ENCODE assay signal across 11 cellular contexts in genomic region chr14:100165825-100166520, GRCh38. TPM values are rescaled to one million over a fixed set of nuclear protein-coding genes. Genes with fewer than 3 reads are reported as not detected.
DNase-seq lines count a peak whose midpoint lies in the region; ATAC-seq and TF ChIP-seq lines count a peak whose summit lies in the region.
"Had no signal": no experiment of that assay in that cellular context is flagged by ENCODE, and none has a peak within 500 bp of the region (broad histone marks: within the 10 kb centered on the region; RNA-seq: fewer than 3 reads in every experiment).

No MANE protein-coding gene starts in this region.

- no peaks in the 10 kb centered on the region for H3K9me3 ChIP-seq in PC-3 (ENCODE audit: low read length)

- no peak overlapping the region for H2AFZ ChIP-seq in PC-3 (ENCODE audit: low read length)

- no peaks in the 10 kb centered on the region for H3K27me3 ChIP-seq in PC-3 (ENCODE audit: low read length)

- H3K4me3 Mint-ChIP-seq in T-helper 2 cell treated with Interferon-gamma antibody and Interleukin-4, amounts not matched to agents 5 μg/mL and 100 μg/mL, for 36 hours: peak overlapping the region; percentile 77
- peak overlapping the region; percentile 64 for H3K4me3 Mint-ChIP-seq in activated CD8-positive, alpha-beta T cell treated with anti-CD3 and anti-CD28 coated beads for 36 hours
- H3K4me3 Mint-ChIP-seq in immature natural killer cell: peak overlapping the region; percentile 86 to 91 (median 89)
- peak overlapping the region; percentile 90 to 91 for H3K4me3 Mint-ChIP-seq in stimulated activated naive B cell treated with anti-CD40 and anti-IgM and Interleukin-4, amounts not matched to agents 10 μg/mL and 1 μg/mL and 100 μg/mL, for 72 hours

- H3K27me3 Mint-ChIP-seq in T-helper 2 cell treated with Interferon-gamma antibody and Interleukin-4, amounts not matched to agents 5 μg/mL and 100 μg/mL, for 36 hours (ENCODE audit: low read depth): peaks cover 25% of the 10 kb centered on the region
- peaks cover 2% of the 10 kb centered on the region for H3K27me3 Mint-ChIP-seq in activated CD8-positive, alpha-beta T cell treated with anti-CD3 and anti-CD28 coated beads for 36 hours
- H3K27me3 Mint-ChIP-seq in immature natural killer cell (ENCODE audit: low read depth in 3 of 3): peaks cover 2 to 11% (median 7%) of the 10 kb centered on the region in 3 donors
- H3K27me3 Mint-ChIP-seq in stimulated activated naive B cell treated with anti-CD40 and anti-IgM and Interleukin-4, amounts not matched to agents 10 μg/mL and 1 μg/mL and 100 μg/mL, for 72 hours: peaks cover 0 to 4% of the 10 kb centered on the region in 2 donors

- H3K36me3 Mint-ChIP-seq in T-helper 2 cell treated with Interferon-gamma antibody and Interleukin-4, amounts not matched to agents 5 μg/mL and 100 μg/mL, for 36 hours (ENCODE audit: low read depth): no peaks in the 10 kb centered on the region
- no peaks in the 10 kb centered on the region for H3K36me3 Mint-ChIP-seq in activated CD8-positive, alpha-beta T cell treated with anti-CD3 and anti-CD28 coated beads for 36 hours (ENCODE audit: low read depth)
- no peaks in the 10 kb centered on the region for H3K36me3 Mint-ChIP-seq in immature natural killer cell
- H3K36me3 Mint-ChIP-seq in stimulated activated naive B cell treated with anti-CD40 and anti-IgM and Interleukin-4, amounts not matched to agents 10 μg/mL and 1 μg/mL and 100 μg/mL, for 72 hours: no peaks in the 10 kb centered on the region

- H3K4me1 ChIP-seq in PC-3 (ENCODE audit: insufficient read depth, low read length): no peaks in the 10 kb centered on the region

- no peaks in the 10 kb centered on the region for H3F3A ChIP-seq in PC-3 (ENCODE audit: low read length, unreplicated experiment)

- no peaks in the 10 kb centered on the region for H3K9me2 ChIP-seq in PC-3 (replicated peaks; ENCODE audit: low read length)

- peaks cover 7% of the 10 kb centered on the region for H3K4me1 Mint-ChIP-seq in T-helper 2 cell treated with Interferon-gamma antibody and Interleukin-4, amounts not matched to agents 5 μg/mL and 100 μg/mL, for 36 hours (ENCODE audit: low read depth)
- H3K4me1 Mint-ChIP-seq in activated CD8-positive, alpha-beta T cell treated with anti-CD3 and anti-CD28 coated beads for 36 hours (ENCODE audit: low read depth): peaks cover 10% of the 10 kb centered on the region
- H3K4me1 Mint-ChIP-seq in immature natural killer cell: peaks cover 26 to 44% of the 10 kb centered on the region in 2 donors
- H3K4me1 Mint-ChIP-seq in stimulated activated naive B cell treated with anti-CD40 and anti-IgM and Interleukin-4, amounts not matched to agents 10 μg/mL and 1 μg/mL and 100 μg/mL, for 72 hours: peaks cover 11 to 14% of the 10 kb centered on the region in 2 donors

- intact Hi-C loops in activated CD8-positive, alpha-beta T cell treated with anti-CD3 and anti-CD28 coated beads for 36 hours (cut with micrococcal nuclease): no loop called here
- intact Hi-C loops in PC-3 (cut with micrococcal nuclease): no loop called here

- H3K4me3 ChIP-seq in PC-3 (ENCODE audit: low read length): no peak overlapping the region

- no peaks in the 10 kb centered on the region for H4K20me1 ChIP-seq in PC-3 (ENCODE audit: low read length)

- no peak for TF ChIP-seq CTCF in activated CD8-positive, alpha-beta T cell treated with anti-CD3 and anti-CD28 coated beads for 36 hours (IDR thresholded peaks at IDR 0.05)
- no peak for TF ChIP-seq CTCF in PC-3 (conservative IDR thresholded peaks at IDR 0.05; ENCODE audit: low read depth, low read length)

- CTCF ChIA-PET in activated CD8-positive, alpha-beta T cell treated with anti-CD3 and anti-CD28 coated beads for 36 hours (lab: Charles Lee): interaction anchor here (1.5 to 2.0 kb wide), 2 partner anchors 11 to 27 kb away, joined by 6 to 11 read pairs; no protein-coding TSS in a partner anchor
- CTCF ChIA-PET in PC-3 (lab: Charles Lee): no interaction called here

- H3K9ac ChIP-seq in PC-3 (ENCODE audit: low read length): no peak overlapping the region
- H3K9ac ChIP-seq: KMS-11 had no signal

- H3K27ac Mint-ChIP-seq in T-helper 2 cell treated with Interferon-gamma antibody and Interleukin-4, amounts not matched to agents 5 μg/mL and 100 μg/mL, for 36 hours: no peak overlapping the region
- no peak overlapping the region for H3K27ac Mint-ChIP-seq in activated CD8-positive, alpha-beta T cell treated with anti-CD3 and anti-CD28 coated beads for 36 hours
- peak overlapping the region; percentile 55 to 88 (median 86) for H3K27ac Mint-ChIP-seq in immature natural killer cell
- H3K27ac Mint-ChIP-seq in stimulated activated naive B cell treated with anti-CD40 and anti-IgM and Interleukin-4, amounts not matched to agents 10 μg/mL and 1 μg/mL and 100 μg/mL, for 72 hours: no peak overlapping the region

- POLR2A ChIA-PET in activated CD8-positive, alpha-beta T cell treated with anti-CD3 and anti-CD28 coated beads for 36 hours (lab: Charles Lee): interaction anchor here (1.6 kb wide), 1 partner anchor 49 kb away, joined by 3 read pairs; no protein-coding TSS in a partner anchor
- POLR2A ChIA-PET in PC-3 (lab: Charles Lee; ENCODE audit: unreplicated experiment): no interaction called here

- no TSS peak for BruUV-seq in PC-3 (replicated peaks; lab: Mats Ljungman, UMichigan)

- H3K79me2 ChIP-seq in PC-3 (ENCODE audit: low read length): no peaks in the 10 kb centered on the region

- no peaks in the 10 kb centered on the region for H3K36me3 ChIP-seq in PC-3 (ENCODE audit: low read depth, low read length)

- no peaks in the 10 kb centered on the region for H3K9me3 Mint-ChIP-seq in T-helper 2 cell treated with Interferon-gamma antibody and Interleukin-4, amounts not matched to agents 5 μg/mL and 100 μg/mL, for 36 hours
- H3K9me3 Mint-ChIP-seq in activated CD8-positive, alpha-beta T cell treated with anti-CD3 and anti-CD28 coated beads for 36 hours: no peaks in the 10 kb centered on the region
- H3K9me3 Mint-ChIP-seq in immature natural killer cell: no peaks in the 10 kb centered on the region
- no peaks in the 10 kb centered on the region for H3K9me3 Mint-ChIP-seq in stimulated activated naive B cell treated with anti-CD40 and anti-IgM and Interleukin-4, amounts not matched to agents 10 μg/mL and 1 μg/mL and 100 μg/mL, for 72 hours

- no peak overlapping the region for H3K4me2 ChIP-seq in PC-3 (ENCODE audit: low read length)
- H3K4me2 ChIP-seq: KMS-11 had no signal

- no peak overlapping the region for H3K27ac ChIP-seq in PC-3 (ENCODE audit: low read length)
- H3K27ac ChIP-seq: KMS-11 had no signal

- no peak for ATAC-seq in activated CD8-positive, alpha-beta T cell treated with anti-CD3 and anti-CD28 coated beads for 36 hours
- peak; percentile 9 to 29 for ATAC-seq in stimulated activated naive B cell treated with anti-CD40 and anti-IgM and Interleukin-4, amounts not matched to agents 10 μg/mL and 1 μg/mL and 100 μg/mL, for 72 hours (replicated peaks)
- ATAC-seq in PC-3: no peak

- no peak for DNase-seq in T-helper 2 cell treated with Interferon-gamma antibody and Interleukin-4, amounts not matched to agents 5 μg/mL and 100 μg/mL, for 36 hours (ENCODE audit: low spot score)
- DNase-seq in T-helper 2 cell (no peak), immature natural killer cell (no peak), NCI-H1436 treated with DMSO at 0.1 percent for 48 hours (lab: John Stamatoyannopoulos, UW) (no peak), PC-3 (no peak), GM03348 (ENCODE audit: low spot score) (no peak)
- DNase-seq in activated CD8-positive, alpha-beta T cell treated with anti-CD3 and anti-CD28 coated beads for 36 hours: no peak
- no peak for DNase-seq in stimulated activated naive B cell treated with anti-CD40 and anti-IgM and Interleukin-4, amounts not matched to agents 10 μg/mL and 1 μg/mL and 100 μg/mL, for 72 hours
- DNase-seq: 8988T, anterior cingulate cortex had no signal

RNA-seq across cellular contexts. Expression of gene DEGS2, which starts 6.5 kb away (rescaled TPM):
- total RNA-seq in activated CD8-positive, alpha-beta T cell treated with anti-CD3 and anti-CD28 coated beads for 36 hours: 1 to 10 TPM; 2.6 to 3.1 TPM
- polyA plus RNA-seq in immature natural killer cell: 10 to 100 TPM in 2 of 3 donors, 1 to 10 TPM in 1; 7.8 to 21.7 (median 12.1) TPM
- total RNA-seq in PC-3 (2014; rRNA removed): 1.6 and 5.4 TPM in 2 replicates

Comparison
In these comparisons a context has a peak if more than half of its experiments do, and no peak if none do; other contexts are left out.
1. H3K27ac Mint-ChIP-seq: peak in immature natural killer cell (6 of 6); none in T-helper 2 cell treated with Interferon-gamma antibody and Interleukin-4, amounts not matched to agents 5 μg/mL and 100 μg/mL, for 36 hours (single experiment), activated CD8-positive, alpha-beta T cell treated with anti-CD3 and anti-CD28 coated beads for 36 hours (single experiment) and stimulated activated naive B cell treated with anti-CD40 and anti-IgM and Interleukin-4, amounts not matched to agents 10 μg/mL and 1 μg/mL and 100 μg/mL, for 72 hours (single experiment).
2. ATAC-seq: peak in stimulated activated naive B cell treated with anti-CD40 and anti-IgM and Interleukin-4, amounts not matched to agents 10 μg/mL and 1 μg/mL and 100 μg/mL, for 72 hours (2 of 2); none in activated CD8-positive, alpha-beta T cell treated with anti-CD3 and anti-CD28 coated beads for 36 hours (single experiment) and PC-3 (single experiment).
3. Peak in every context shown above with its lines, with median percentiles within 50 percentile points of each other: H3K4me3 Mint-ChIP-seq.